In genomic region chr7:148681821-148682220, GRCh38 we compare ENCODE assay signal across 1 cellular context.
A peak's percentile ranks its signal among the peaks of the same experiment; 100 is the strongest.
TF ChIP-seq lines count a peak whose summit lies in the region.

No MANE protein-coding gene starts in this region.

TF ChIP-seq in HEK293, 187 proteins besides CTCF, POLR2A, EP300 and RAD21 (continued from another document):
- TF ChIP-seq ZNF280D (tag by site-specific recombination; IDR thresholded peaks at IDR 0.05) (peak; percentile 76; the same call in 1 of the 2 replicates), ZNF501 (tag by site-specific recombination; IDR thresholded peaks at IDR 0.05) (no peak)
